Comparison of ENCODE assay signal across 1 cellular context in genomic region chr12:132435486-132436187, GRCh38.
A peak's percentile ranks its signal among the peaks of the same experiment; 100 is the strongest.
TF ChIP-seq lines count a peak whose summit lies in the region.

No MANE protein-coding gene starts in this region.

TF ChIP-seq in WTC11, 78 proteins besides CTCF, POLR2A, EP300 and RAD21 (continued from another document):
- TF ChIP-seq MAX (CRISPR knock-in tag; IDR thresholded peaks at IDR 0.05): no peak
- TF ChIP-seq NFE2L1 (CRISPR knock-in tag; IDR thresholded peaks at IDR 0.05): no peak
- TF ChIP-seq OVOL2 (CRISPR knock-in tag; IDR thresholded peaks at IDR 0.05; ENCODE audit: borderline replicate concordance): no peak
- TF ChIP-seq FOXP1 (CRISPR knock-in tag; IDR thresholded peaks at IDR 0.05; ENCODE audit: borderline replicate concordance): 0 out of 2 replicates have a peak, but pooled peaks have one; percentile 48
- TF ChIP-seq ZNF219 (CRISPR knock-in tag; IDR thresholded peaks at IDR 0.05; ENCODE audit: borderline replicate concordance): no peak
